In the genomic region with DNA sequence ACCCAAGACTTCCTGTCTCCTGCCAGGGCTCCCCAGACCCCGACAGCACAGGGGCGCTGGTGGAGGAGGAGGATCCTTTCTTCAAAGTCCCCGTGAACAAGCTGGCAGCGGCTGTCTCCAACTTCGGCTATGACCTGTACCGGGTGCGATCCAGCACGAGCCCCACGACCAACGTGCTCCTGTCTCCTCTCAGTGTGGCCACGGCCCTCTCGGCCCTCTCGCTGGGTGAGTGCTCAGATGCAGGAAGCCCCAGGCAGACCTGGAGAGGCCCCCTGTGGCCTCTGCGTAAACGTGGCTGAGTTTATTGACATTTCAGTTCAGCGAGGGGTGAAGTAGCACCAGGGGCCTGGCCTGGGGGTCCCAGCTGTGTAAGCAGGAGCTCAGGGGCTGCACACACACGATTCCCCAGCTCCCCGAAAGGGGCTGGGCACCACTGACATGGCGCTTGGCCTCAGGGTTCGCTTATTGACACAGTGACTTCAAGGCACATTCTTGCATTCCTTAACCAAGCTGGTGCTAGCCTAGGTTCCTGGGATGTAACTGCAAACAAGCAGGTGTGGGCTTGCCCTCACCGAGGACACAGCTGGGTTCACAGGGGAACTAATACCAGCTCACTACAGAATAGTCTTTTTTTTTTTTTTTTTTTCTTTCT, we compare ENCODE assay signal across 10 cellular contexts. TPM values are rescaled to one million over a fixed set of nuclear protein-coding genes. Genes with fewer than 3 reads are reported as not detected.
DNase-seq lines count a peak whose midpoint lies in the region; ATAC-seq, FAIRE-seq and TF ChIP-seq lines count a peak whose summit lies in the region.
"Had no signal": no experiment of that assay in that cellular context is flagged by ENCODE, and none has a peak within 500 bp of the region (broad histone marks: within the 10 kb centered on the region; RNA-seq: fewer than 3 reads in every experiment).

No MANE protein-coding gene starts in this region.

- peak overlapping the region; percentile 85 for H3K4me2 ChIP-seq in keratinocyte (ENCODE audit: control insufficient read depth, extremely low read depth, insufficient read depth, low read depth, low read length)

- ATAC-seq in upper lobe of left lung (ENCODE audit: low FRiP score in 2 of 2) (peak in 1 of 2 donors; percentile 82), GM21447 (IDR thresholded peaks at IDR 0.05; ENCODE audit: unreplicated experiment) (no peak), GM21723 (IDR thresholded peaks at IDR 0.05; ENCODE audit: unreplicated experiment) (no peak)
- ATAC-seq: right cardiac atrium had no signal

- H3K4me1 ChIP-seq in keratinocyte (ENCODE audit: control insufficient read depth, extremely low read depth, insufficient read depth, low read length), result peaks cover 26% of the 10 kb centered on the region
- peaks cover 16 to 31% (median 23%) of the 10 kb centered on the region in 4 donors for H3K4me1 ChIP-seq in upper lobe of left lung

- H3K9ac ChIP-seq in keratinocyte (ENCODE audit: control insufficient read depth, extremely low read depth, insufficient read depth, low read length), result peak overlapping the region; percentile 82

- dilution Hi-C loops in keratinocyte (cut with MboI; ENCODE audit: extremely low pct_ligation_motif_present, low sequenced_read_pairs), result no loop called here

- H3K9me3 ChIP-seq in keratinocyte (ENCODE audit: control insufficient read depth, low read depth, low read length) (no peaks in the 10 kb centered on the region), upper lobe of left lung (no peaks in the 10 kb centered on the region)

- TF ChIP-seq CTCF in keratinocyte (optimal IDR thresholded peaks at IDR 0.05 in 1 of 3, IDR thresholded peaks at IDR 0.05 in 1 of 3, conservative IDR thresholded peaks at IDR 0.05 in 1 of 3; ENCODE audit: extremely low read depth in 1 of 3, insufficient read depth in 2 of 3, low read length in 3 of 3) (no peak), upper lobe of left lung (IDR thresholded peaks at IDR 0.05) (peak in 2 of 6 experiments; percentile 6)

- H4K20me1 ChIP-seq in keratinocyte (ENCODE audit: control insufficient read depth, extremely low read depth, insufficient read depth, low read length), result no peaks in the 10 kb centered on the region

- H3K36me3 ChIP-seq in keratinocyte (ENCODE audit: control insufficient read depth in 2 of 2, extremely low read depth in 1 of 2, insufficient read depth in 2 of 2, low read length in 2 of 2) (no peaks in the 10 kb centered on the region), upper lobe of left lung (no peaks in the 10 kb centered on the region)

- peak; percentile 99 for FAIRE-seq in keratinocyte (lab: Jason Lieb, UNC)

- H3K79me2 ChIP-seq in keratinocyte (ENCODE audit: control insufficient read depth, insufficient read depth, low read length), result no peaks in the 10 kb centered on the region

- H3K4me3 ChIP-seq in keratinocyte (ENCODE audit: control insufficient read depth in 2 of 3, extremely low read depth in 1 of 3, insufficient read depth in 2 of 3, low read depth in 1 of 3, low read length in 3 of 3), result peak overlapping the region in 2 of 3 experiments; percentile 23 to 30
- no peak overlapping the region for H3K4me3 ChIP-seq in upper lobe of left lung

- WGBS in upper lobe of left lung, 2 donors, result 27 to 43% methylated on average over 11 to 21 of the region's 21 CpGs

- H3K27ac ChIP-seq in keratinocyte (ENCODE audit: control insufficient read depth, insufficient read depth, low read length) (peak overlapping the region; percentile 94), upper lobe of left lung (peak overlapping the region; percentile 39 to 82 (median 66))

- no peaks in the 10 kb centered on the region for H3K27me3 ChIP-seq in keratinocyte (ENCODE audit: control insufficient read depth, extremely low read depth, insufficient read depth, low read length)
- H3K27me3 ChIP-seq in upper lobe of left lung, result no peaks in the 10 kb centered on the region

- no peak for TF ChIP-seq EP300 in upper lobe of left lung (IDR thresholded peaks at IDR 0.05)

- peak overlapping the region; percentile 89 for H2AFZ ChIP-seq in keratinocyte (ENCODE audit: control insufficient read depth, low read length)

- no peak for TF ChIP-seq POLR2A in upper lobe of left lung (IDR thresholded peaks at IDR 0.05)

- no peaks in the 10 kb centered on the region for H3K9me1 ChIP-seq in keratinocyte (ENCODE audit: control insufficient read depth, extremely low read depth, insufficient read depth, low read length)

- DNase-seq in activated gamma-delta T cell treated with Interleukin-2 at 50 U/mL for 16 hours (peak; percentile 12), activated gamma-delta T cell (lab: John Stamatoyannopoulos, UW) (no peak), keratinocyte (ENCODE audit: low read depth, low spot score) (peak; percentile 97), upper lobe of left lung (peak in 1 of 2 donors; percentile 50), SW480 (ENCODE audit: low spot score) (no peak)
- peak; percentile 24 for DNase-seq in activated CD8-positive, alpha-beta memory T cell treated with anti-CD3 and anti-CD28 coated beads, Interleukin-2, amount 50 U/mL, for 4 hours
- DNase-seq: AML-193 had no signal

RNA-seq across cellular contexts. Expression of gene SERPINF1, which starts 8.1 kb away (rescaled TPM):
- 17.3 to 29.8 TPM (median 23.2 TPM) in 3 replicates for polyA plus RNA-seq in keratinocyte
- polyA plus RNA-seq in keratinocyte (2011; ENCODE audit: low read depth), result 7.0 TPM
- polyA plus RNA-seq in keratinocyte (2011; cell fraction: cytosol; rRNA removed), result 7.6 and 12.1 TPM in 2 replicates
- 74.3 and 95.0 TPM in 2 replicates for polyA plus RNA-seq in keratinocyte (2011; cell fraction: nucleus; rRNA removed)
- 7.5 and 8.7 TPM in 2 replicates for polyA plus RNA-seq in keratinocyte (2012; ENCODE audit: low replicate concordance)
- 9.5 to 29.1 TPM (median 15.6 TPM) in 3 replicates for polyA minus RNA-seq in keratinocyte
- polyA minus RNA-seq in keratinocyte (2011; cell fraction: cytosol; rRNA and poly(A)+ RNA removed), result 11.1 TPM
- 6.6 and 10.3 TPM in 2 replicates for polyA minus RNA-seq in keratinocyte (2011; cell fraction: nucleus; rRNA and poly(A)+ RNA removed)
- total RNA-seq in upper lobe of left lung, result 100 to 1,000 TPM in 4 of 6 donors, 10 to 100 TPM in 2; 69.8 to 235 (median 114) TPM

RNA-seq across cellular contexts. Expression of gene SERPINF2, which starts 27.3 kb away (rescaled TPM):
- polyA plus RNA-seq in keratinocyte, result 0.93 to 1.5 TPM (median 0.96 TPM) in 3 replicates
- polyA plus RNA-seq in keratinocyte (2011; ENCODE audit: low read depth), result not detected
- polyA plus RNA-seq in keratinocyte (2011; cell fraction: cytosol; rRNA removed), result 0.50 and 1.1 TPM in 2 replicates
- polyA plus RNA-seq in keratinocyte (2011; cell fraction: nucleus; rRNA removed), result 1.3 and 2.0 TPM in 2 replicates
- 0.66 and 1.7 TPM in 2 replicates for polyA plus RNA-seq in keratinocyte (2012; ENCODE audit: low replicate concordance)
- 0.45 to 1.0 TPM (median 0.46 TPM) in 3 replicates for polyA minus RNA-seq in keratinocyte
- 2.3 TPM for polyA minus RNA-seq in keratinocyte (2011; cell fraction: cytosol; rRNA and poly(A)+ RNA removed)
- polyA minus RNA-seq in keratinocyte (2011; cell fraction: nucleus; rRNA and poly(A)+ RNA removed), result 0.95 and 1.0 TPM in 2 replicates
- total RNA-seq in upper lobe of left lung, result 10 to 100 TPM in 5 of 6 donors, 1 to 10 TPM in 1; 4.6 to 48.2 (median 24.6) TPM

RNA-seq across cellular contexts. Expression of gene WDR81, which starts 45.4 kb away (rescaled TPM):
- polyA plus RNA-seq in keratinocyte, result 4.2 to 9.5 TPM (median 7.3 TPM) in 3 replicates
- polyA plus RNA-seq in keratinocyte (2011; ENCODE audit: low read depth), result 3.9 TPM
- polyA plus RNA-seq in keratinocyte (2011; cell fraction: cytosol; rRNA removed), result 2.9 and 6.2 TPM in 2 replicates
- 21.5 and 27.0 TPM in 2 replicates for polyA plus RNA-seq in keratinocyte (2011; cell fraction: nucleus; rRNA removed)
- polyA plus RNA-seq in keratinocyte (2012; ENCODE audit: low replicate concordance), result 8.9 and 15.4 TPM in 2 replicates
- 7.7 to 21.7 TPM (median 11.9 TPM) in 3 replicates for polyA minus RNA-seq in keratinocyte
- polyA minus RNA-seq in keratinocyte (2011; cell fraction: cytosol; rRNA and poly(A)+ RNA removed), result 19.6 TPM
- polyA minus RNA-seq in keratinocyte (2011; cell fraction: nucleus; rRNA and poly(A)+ RNA removed), result 30.9 and 37.2 TPM in 2 replicates
- 100 to 1,000 TPM in 2 of 6 donors, 10 to 100 TPM in 4; 47.4 to 162 (median 60.8) TPM for total RNA-seq in upper lobe of left lung

RNA-seq across cellular contexts. Expression of gene SMYD4, which starts 59.8 kb away (rescaled TPM):
- polyA plus RNA-seq in keratinocyte, result 5.6 to 6.3 TPM (median 5.8 TPM) in 3 replicates
- 3.0 TPM for polyA plus RNA-seq in keratinocyte (2011; ENCODE audit: low read depth)
- polyA plus RNA-seq in keratinocyte (2011; cell fraction: cytosol; rRNA removed), result 2.6 and 2.9 TPM in 2 replicates
- 12.9 and 15.0 TPM in 2 replicates for polyA plus RNA-seq in keratinocyte (2011; cell fraction: nucleus; rRNA removed)
- 4.0 and 5.3 TPM in 2 replicates for polyA plus RNA-seq in keratinocyte (2012; ENCODE audit: low replicate concordance)
- polyA minus RNA-seq in keratinocyte, result 9.7 to 12.1 TPM (median 11.0 TPM) in 3 replicates
- polyA minus RNA-seq in keratinocyte (2011; cell fraction: cytosol; rRNA and poly(A)+ RNA removed), result 4.0 TPM
- 8.7 and 15.7 TPM in 2 replicates for polyA minus RNA-seq in keratinocyte (2011; cell fraction: nucleus; rRNA and poly(A)+ RNA removed)
- total RNA-seq in upper lobe of left lung, result 10 to 100 TPM in 5 of 6 donors, 1 to 10 TPM in 1; 9.1 to 28.3 (median 17.3) TPM

RNA-seq across cellular contexts. Expression of gene TLCD2, which starts 59.8 kb away (rescaled TPM):
- 0.75 to 1.1 TPM (median 0.76 TPM) in 3 replicates for polyA plus RNA-seq in keratinocyte
- polyA plus RNA-seq in keratinocyte (2011; ENCODE audit: low read depth), result 10.0 TPM
- 1.00 and 1.1 TPM in 2 replicates for polyA plus RNA-seq in keratinocyte (2011; cell fraction: cytosol; rRNA removed)
- polyA plus RNA-seq in keratinocyte (2011; cell fraction: nucleus; rRNA removed), result 2.1 and 2.6 TPM in 2 replicates
- polyA plus RNA-seq in keratinocyte (2012; ENCODE audit: low replicate concordance), result 1.3 and 3.5 TPM in 2 replicates
- polyA minus RNA-seq in keratinocyte, result 0.48 to 2.2 TPM (median 0.95 TPM) in 3 replicates
- polyA minus RNA-seq in keratinocyte (2011; cell fraction: cytosol; rRNA and poly(A)+ RNA removed), result 1.3 TPM
- 0.84 and 2.0 TPM in 2 replicates for polyA minus RNA-seq in keratinocyte (2011; cell fraction: nucleus; rRNA and poly(A)+ RNA removed)
- 10 to 100 TPM; 11.3 to 24.7 (median 14.9) TPM for total RNA-seq in upper lobe of left lung

Comparison
In these comparisons a context has a peak if more than half of its experiments do, and no peak if none do; other contexts are left out.
1. DNase-seq: peak in activated gamma-delta T cell treated with Interleukin-2 at 50 U/mL for 16 hours (single experiment), activated CD8-positive, alpha-beta memory T cell treated with anti-CD3 and anti-CD28 coated beads, Interleukin-2, amount 50 U/mL, for 4 hours (single experiment) and keratinocyte (single experiment); none in activated gamma-delta T cell (single experiment) and SW480 (single experiment).
2. H3K4me3 ChIP-seq: peak in keratinocyte (2 of 3); none in upper lobe of left lung (0 of 4).